ENCODE assay signal across 1 cellular context in the genomic region with DNA sequence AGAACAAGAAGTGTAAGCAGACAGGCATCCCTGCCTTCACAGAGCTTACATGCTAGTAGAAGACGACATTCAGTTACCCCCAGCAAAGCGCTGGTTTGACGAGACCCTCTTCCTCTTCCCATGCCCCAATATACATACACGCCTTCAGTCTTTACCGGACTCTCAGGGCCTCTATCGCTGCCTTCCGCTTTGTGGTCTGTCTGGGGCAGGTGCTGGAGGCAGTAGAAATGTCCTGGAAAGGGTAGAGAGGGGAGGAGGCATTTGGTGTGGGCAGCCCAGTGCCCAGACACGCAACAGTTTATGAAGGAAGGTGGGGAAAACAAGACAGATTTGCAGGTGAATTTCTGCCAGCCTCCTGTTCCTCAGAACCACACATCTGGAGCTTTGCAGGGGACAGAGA.
TF ChIP-seq lines count a peak whose summit lies in the region.

No MANE protein-coding gene starts in this region.

TF ChIP-seq in GM12878, 131 proteins besides CTCF, POLR2A, EP300 and RAD21:
- TF ChIP-seq KAT2A (conservative IDR thresholded peaks at IDR 0.05; ENCODE audit: control insufficient read depth, low read depth, low read length) (no peak), POLR2AphosphoS2 (IDR thresholded peaks at IDR 0.05; ENCODE audit: low read depth, low read length) (0 out of 2 replicates have a peak, but pooled peaks have one; percentile 22)
